In the genomic region with DNA sequence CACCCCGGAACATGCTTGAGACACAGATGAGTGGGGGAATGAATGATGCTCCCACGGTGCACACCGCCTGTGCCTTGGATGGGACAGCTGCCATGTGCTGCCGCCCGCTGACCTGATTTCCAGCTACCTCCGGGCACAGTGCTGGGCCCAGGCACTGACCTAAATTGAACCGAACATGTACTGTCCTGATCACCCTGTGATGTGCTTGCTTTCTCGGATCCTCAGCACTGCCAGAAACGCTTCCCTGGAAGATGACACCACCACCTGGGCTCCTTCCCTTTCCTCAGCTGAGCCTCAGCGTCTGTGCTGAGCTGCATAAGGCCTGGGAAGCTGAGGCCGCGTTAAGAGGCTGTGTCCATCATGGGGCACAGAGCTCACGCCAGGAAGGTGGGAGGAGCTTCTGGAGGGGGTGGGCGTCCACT, we compare ENCODE assay signal across 19 cellular contexts.
"Had no signal": no experiment of that assay in that cellular context is flagged by ENCODE, and none has a peak within 500 bp of the region (broad histone marks: within the 10 kb centered on the region; RNA-seq: fewer than 3 reads in every experiment).

No MANE protein-coding gene starts in this region.

- H3K9me3 ChIP-seq: pancreas had no signal

- H3K9me3 Mint-ChIP-seq: activated T-helper 2 cell treated with anti-CD3 and anti-CD28 coated beads, Interferon-gamma antibody, Interleukin-2, Interleukin-4, amounts not matched to agents 10 μg/mL and 5 μg/mL and 100 μg/mL, durations not matched to agents 14 hours and 24 hours and 36 hours had no signal

- H3K27me3 ChIP-seq: heart left ventricle, pancreas had no signal

- H3K36me3 Mint-ChIP-seq: activated naive CD8-positive, alpha-beta T cell; stimulated activated naive B cell treated with anti-CD40 and anti-IgM and Interleukin-4, amounts not matched to agents 10 μg/mL and 1 μg/mL and 100 μg/mL, for 72 hours had no signal

- H3K36me3 ChIP-seq: pancreas had no signal

- H3K27ac ChIP-seq: heart left ventricle, left ventricle myocardium inferior, pancreas had no signal

- ATAC-seq: activated CD4-positive, CD25-positive, alpha-beta regulatory T cell treated with anti-CD3 and anti-CD28 coated beads, Interleukin-2, amount 50 U/mL, for 24 hours; heart left ventricle; pancreas; right cardiac atrium; stimulated activated naive B cell treated with anti-CD40 and anti-IgM and Interleukin-4, amounts not matched to agents 10 μg/mL and 1 μg/mL and 100 μg/mL, for 72 hours had no signal

- H3K27ac Mint-ChIP-seq: activated naive CD8-positive, alpha-beta T cell; activated T-helper 2 cell treated with anti-CD3 and anti-CD28 coated beads, Interferon-gamma antibody, Interleukin-2, Interleukin-4, amounts not matched to agents 10 μg/mL and 5 μg/mL and 100 μg/mL, durations not matched to agents 14 hours and 24 hours and 36 hours; nephron progenitor cell; stimulated activated naive B cell treated with anti-CD40 and anti-IgM and Interleukin-4, amounts not matched to agents 10 μg/mL and 1 μg/mL and 100 μg/mL, for 72 hours had no signal

- FAIRE-seq: endothelial cell of umbilical vein, frontal cortex, pancreas, small intestine, TTC549 had no signal

- H3K4me1 ChIP-seq: pancreas had no signal

- H3K27me3 Mint-ChIP-seq: activated naive CD8-positive, alpha-beta T cell had no signal

- H3K4me3 Mint-ChIP-seq: activated naive CD8-positive, alpha-beta T cell; nephron progenitor cell; stimulated activated naive B cell treated with anti-CD40 and anti-IgM and Interleukin-4, amounts not matched to agents 10 μg/mL and 1 μg/mL and 100 μg/mL, for 72 hours had no signal

- H3K4me3 ChIP-seq: heart left ventricle, left ventricle myocardium inferior, pancreas had no signal

- DNase-seq: activated CD4-positive, alpha-beta T cell treated with anti-CD3 and anti-CD28 coated beads, Interleukin-2, amount 50 U/mL, for 4 hours; islet precursor cell; left ventricle myocardium inferior; mesenchymal stem cell; nephron progenitor cell; right cardiac atrium; SIG-M5; small intestine; stimulated activated naive B cell treated with anti-CD40 and anti-IgM and Interleukin-4, amounts not matched to agents 10 μg/mL and 1 μg/mL and 100 μg/mL, for 72 hours; T-helper 2 cell; trophoblast cell had no signal
